In the genomic region with DNA sequence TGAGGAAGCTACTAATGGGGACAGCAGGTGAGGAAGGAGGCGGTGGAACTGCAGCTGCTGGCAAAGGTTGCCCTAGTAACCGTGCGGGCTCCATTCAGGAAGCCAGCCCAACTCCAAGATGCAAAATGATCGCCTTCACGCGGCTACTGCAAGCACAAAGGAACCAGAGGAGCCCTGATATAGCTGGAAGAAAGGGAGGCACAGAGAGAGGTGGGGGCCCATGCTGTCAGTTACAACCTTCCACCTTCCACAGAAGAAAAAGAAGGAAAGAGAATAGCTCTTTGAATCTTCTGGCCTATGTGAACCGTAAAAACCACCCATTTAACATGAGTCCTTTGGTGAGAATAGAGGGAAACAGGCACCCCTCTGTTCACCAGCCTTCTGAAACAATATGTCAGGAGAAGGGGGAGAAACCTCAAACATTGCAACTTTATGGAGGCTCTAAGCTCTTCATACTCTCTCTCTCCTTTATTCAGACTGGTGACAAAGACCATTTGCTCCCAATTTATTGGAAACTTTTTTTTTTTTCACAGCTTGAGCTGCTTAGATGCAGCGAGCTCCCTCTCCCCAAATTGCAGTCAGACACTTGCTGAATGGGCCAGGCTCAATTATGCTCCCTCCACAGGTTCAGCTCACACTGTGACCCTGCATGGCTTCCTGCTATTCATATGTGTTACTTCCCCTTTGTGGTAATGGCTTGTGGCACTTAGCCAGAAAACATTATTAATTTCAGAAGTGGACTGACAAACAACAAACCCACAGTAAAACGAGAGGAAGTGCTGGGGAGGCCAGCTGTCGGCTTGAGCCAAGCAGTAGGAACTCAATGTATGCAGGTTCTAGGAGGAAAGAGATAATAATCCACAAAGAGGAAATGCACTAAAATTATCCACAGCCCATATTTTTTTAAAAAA, we compare ENCODE assay signal across 1 cellular context.
TF ChIP-seq lines count a peak whose summit lies in the region.

No MANE protein-coding gene starts in this region.

TF ChIP-seq in HepG2, 621 proteins besides CTCF, POLR2A, EP300 and RAD21 (continued from another document and continues in another):
- TF ChIP-seq, protein P1, sequence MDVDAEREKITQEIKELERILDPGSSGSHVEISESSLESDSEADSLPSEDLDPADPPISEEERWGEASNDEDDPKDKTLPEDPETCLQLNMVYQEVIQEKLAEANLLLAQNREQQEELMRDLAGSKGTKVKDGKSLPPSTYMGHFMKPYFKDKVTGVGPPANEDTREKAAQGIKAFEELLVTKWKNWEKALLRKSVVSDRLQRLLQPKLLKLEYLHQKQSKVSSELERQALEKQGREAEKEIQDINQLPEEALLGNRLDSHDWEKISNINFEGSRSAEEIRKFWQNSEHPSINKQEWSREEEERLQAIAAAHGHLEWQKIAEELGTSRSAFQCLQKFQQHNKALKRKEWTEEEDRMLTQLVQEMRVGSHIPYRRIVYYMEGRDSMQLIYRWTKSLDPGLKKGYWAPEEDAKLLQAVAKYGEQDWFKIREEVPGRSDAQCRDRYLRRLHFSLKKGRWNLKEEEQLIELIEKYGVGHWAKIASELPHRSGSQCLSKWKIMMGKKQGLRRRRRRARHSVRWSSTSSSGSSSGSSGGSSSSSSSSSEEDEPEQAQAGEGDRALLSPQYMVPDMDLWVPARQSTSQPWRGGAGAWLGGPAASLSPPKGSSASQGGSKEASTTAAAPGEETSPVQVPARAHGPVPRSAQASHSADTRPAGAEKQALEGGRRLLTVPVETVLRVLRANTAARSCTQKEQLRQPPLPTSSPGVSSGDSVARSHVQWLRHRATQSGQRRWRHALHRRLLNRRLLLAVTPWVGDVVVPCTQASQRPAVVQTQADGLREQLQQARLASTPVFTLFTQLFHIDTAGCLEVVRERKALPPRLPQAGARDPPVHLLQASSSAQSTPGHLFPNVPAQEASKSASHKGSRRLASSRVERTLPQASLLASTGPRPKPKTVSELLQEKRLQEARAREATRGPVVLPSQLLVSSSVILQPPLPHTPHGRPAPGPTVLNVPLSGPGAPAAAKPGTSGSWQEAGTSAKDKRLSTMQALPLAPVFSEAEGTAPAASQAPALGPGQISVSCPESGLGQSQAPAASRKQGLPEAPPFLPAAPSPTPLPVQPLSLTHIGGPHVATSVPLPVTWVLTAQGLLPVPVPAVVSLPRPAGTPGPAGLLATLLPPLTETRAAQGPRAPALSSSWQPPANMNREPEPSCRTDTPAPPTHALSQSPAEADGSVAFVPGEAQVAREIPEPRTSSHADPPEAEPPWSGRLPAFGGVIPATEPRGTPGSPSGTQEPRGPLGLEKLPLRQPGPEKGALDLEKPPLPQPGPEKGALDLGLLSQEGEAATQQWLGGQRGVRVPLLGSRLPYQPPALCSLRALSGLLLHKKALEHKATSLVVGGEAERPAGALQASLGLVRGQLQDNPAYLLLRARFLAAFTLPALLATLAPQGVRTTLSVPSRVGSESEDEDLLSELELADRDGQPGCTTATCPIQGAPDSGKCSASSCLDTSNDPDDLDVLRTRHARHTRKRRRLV (CRISPR knock-in tag; IDR thresholded peaks at IDR 0.05), result no peak
- no peak for TF ChIP-seq MAFK (conservative IDR thresholded peaks at IDR 0.05 in 1 of 2, IDR thresholded peaks at IDR 0.05 in 1 of 2; ENCODE audit: low read length in 2 of 2)
- TF ChIP-seq, protein P2, sequence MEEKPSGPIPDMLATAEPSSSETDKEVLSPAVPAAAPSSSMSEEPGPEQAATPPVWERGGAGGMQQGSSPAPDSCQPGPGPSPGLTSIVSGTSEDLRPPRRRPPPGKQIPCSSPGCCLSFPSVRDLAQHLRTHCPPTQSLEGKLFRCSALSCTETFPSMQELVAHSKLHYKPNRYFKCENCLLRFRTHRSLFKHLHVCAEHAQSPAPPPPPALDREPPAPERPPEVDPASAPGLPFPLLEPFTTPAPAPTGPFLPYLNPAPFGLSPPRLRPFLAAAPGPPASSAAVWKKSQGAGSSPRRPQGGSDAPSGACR (CRISPR knock-in tag; IDR thresholded peaks at IDR 0.05), result no peak
- no peak for TF ChIP-seq SUZ12 (IDR thresholded peaks at IDR 0.05; ENCODE audit: low read depth, low read length)
- TF ChIP-seq, protein P3, sequence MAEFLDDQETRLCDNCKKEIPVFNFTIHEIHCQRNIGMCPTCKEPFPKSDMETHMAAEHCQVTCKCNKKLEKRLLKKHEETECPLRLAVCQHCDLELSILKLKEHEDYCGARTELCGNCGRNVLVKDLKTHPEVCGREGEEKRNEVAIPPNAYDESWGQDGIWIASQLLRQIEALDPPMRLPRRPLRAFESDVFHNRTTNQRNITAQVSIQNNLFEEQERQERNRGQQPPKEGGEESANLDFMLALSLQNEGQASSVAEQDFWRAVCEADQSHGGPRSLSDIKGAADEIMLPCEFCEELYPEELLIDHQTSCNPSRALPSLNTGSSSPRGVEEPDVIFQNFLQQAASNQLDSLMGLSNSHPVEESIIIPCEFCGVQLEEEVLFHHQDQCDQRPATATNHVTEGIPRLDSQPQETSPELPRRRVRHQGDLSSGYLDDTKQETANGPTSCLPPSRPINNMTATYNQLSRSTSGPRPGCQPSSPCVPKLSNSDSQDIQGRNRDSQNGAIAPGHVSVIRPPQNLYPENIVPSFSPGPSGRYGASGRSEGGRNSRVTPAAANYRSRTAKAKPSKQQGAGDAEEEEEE (CRISPR knock-in tag; IDR thresholded peaks at IDR 0.05; ENCODE audit: borderline replicate concordance), result no peak
- TF ChIP-seq ZNF558 (CRISPR knock-in tag; IDR thresholded peaks at IDR 0.05; ENCODE audit: borderline replicate concordance), result no peak
- TF ChIP-seq SALL1 (CRISPR knock-in tag; IDR thresholded peaks at IDR 0.05), result peak; percentile 70; the same call in 1 of the 2 replicates
- no peak for TF ChIP-seq YEATS4 (CRISPR knock-in tag; IDR thresholded peaks at IDR 0.05; ENCODE audit: borderline replicate concordance)
- TF ChIP-seq SP1 (IDR thresholded peaks at IDR 0.05), result no peak
- no peak for TF ChIP-seq SP1 (CRISPR knock-in tag; IDR thresholded peaks at IDR 0.05)
- TF ChIP-seq ZNF788 (CRISPR knock-in tag; IDR thresholded peaks at IDR 0.05; ENCODE audit: borderline replicate concordance), result no peak
- no peak for TF ChIP-seq GPN1 (CRISPR knock-in tag; IDR thresholded peaks at IDR 0.05; ENCODE audit: borderline replicate concordance)
- no peak for TF ChIP-seq ZNF607 (CRISPR knock-in tag; IDR thresholded peaks at IDR 0.05; ENCODE audit: borderline replicate concordance)
- TF ChIP-seq ZNF180 (CRISPR knock-in tag; IDR thresholded peaks at IDR 0.05; ENCODE audit: borderline replicate concordance, low read depth), result no peak
- no peak for TF ChIP-seq ZNF883 (CRISPR knock-in tag; IDR thresholded peaks at IDR 0.05; ENCODE audit: not compliant biosample characterization)
- TF ChIP-seq ZNF563 (CRISPR knock-in tag; IDR thresholded peaks at IDR 0.05), result no peak
- no peak for TF ChIP-seq ZNF446 (CRISPR knock-in tag; IDR thresholded peaks at IDR 0.05)
- TF ChIP-seq, protein P4, sequence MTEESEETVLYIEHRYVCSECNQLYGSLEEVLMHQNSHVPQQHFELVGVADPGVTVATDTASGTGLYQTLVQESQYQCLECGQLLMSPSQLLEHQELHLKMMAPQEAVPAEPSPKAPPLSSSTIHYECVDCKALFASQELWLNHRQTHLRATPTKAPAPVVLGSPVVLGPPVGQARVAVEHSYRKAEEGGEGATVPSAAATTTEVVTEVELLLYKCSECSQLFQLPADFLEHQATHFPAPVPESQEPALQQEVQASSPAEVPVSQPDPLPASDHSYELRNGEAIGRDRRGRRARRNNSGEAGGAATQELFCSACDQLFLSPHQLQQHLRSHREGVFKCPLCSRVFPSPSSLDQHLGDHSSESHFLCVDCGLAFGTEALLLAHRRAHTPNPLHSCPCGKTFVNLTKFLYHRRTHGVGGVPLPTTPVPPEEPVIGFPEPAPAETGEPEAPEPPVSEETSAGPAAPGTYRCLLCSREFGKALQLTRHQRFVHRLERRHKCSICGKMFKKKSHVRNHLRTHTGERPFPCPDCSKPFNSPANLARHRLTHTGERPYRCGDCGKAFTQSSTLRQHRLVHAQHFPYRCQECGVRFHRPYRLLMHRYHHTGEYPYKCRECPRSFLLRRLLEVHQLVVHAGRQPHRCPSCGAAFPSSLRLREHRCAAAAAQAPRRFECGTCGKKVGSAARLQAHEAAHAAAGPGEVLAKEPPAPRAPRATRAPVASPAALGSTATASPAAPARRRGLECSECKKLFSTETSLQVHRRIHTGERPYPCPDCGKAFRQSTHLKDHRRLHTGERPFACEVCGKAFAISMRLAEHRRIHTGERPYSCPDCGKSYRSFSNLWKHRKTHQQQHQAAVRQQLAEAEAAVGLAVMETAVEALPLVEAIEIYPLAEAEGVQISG (CRISPR knock-in tag; IDR thresholded peaks at IDR 0.05), result no peak
- TF ChIP-seq, protein P5, sequence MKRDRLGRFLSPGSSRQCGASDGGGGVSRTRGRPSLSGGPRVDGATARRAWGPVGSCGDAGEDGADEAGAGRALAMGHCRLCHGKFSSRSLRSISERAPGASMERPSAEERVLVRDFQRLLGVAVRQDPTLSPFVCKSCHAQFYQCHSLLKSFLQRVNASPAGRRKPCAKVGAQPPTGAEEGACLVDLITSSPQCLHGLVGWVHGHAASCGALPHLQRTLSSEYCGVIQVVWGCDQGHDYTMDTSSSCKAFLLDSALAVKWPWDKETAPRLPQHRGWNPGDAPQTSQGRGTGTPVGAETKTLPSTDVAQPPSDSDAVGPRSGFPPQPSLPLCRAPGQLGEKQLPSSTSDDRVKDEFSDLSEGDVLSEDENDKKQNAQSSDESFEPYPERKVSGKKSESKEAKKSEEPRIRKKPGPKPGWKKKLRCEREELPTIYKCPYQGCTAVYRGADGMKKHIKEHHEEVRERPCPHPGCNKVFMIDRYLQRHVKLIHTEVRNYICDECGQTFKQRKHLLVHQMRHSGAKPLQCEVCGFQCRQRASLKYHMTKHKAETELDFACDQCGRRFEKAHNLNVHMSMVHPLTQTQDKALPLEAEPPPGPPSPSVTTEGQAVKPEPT (CRISPR knock-in tag; IDR thresholded peaks at IDR 0.05; ENCODE audit: low read depth), result no peak
- no peak for TF ChIP-seq SNAPC2 (CRISPR knock-in tag; IDR thresholded peaks at IDR 0.05)
- no peak for TF ChIP-seq IKZF4 (CRISPR knock-in tag; IDR thresholded peaks at IDR 0.05; ENCODE audit: borderline replicate concordance, low read depth, not compliant biosample characterization)
- TF ChIP-seq, protein P6, sequence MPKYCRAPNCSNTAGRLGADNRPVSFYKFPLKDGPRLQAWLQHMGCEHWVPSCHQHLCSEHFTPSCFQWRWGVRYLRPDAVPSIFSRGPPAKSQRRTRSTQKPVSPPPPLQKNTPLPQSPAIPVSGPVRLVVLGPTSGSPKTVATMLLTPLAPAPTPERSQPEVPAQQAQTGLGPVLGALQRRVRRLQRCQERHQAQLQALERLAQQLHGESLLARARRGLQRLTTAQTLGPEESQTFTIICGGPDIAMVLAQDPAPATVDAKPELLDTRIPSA (CRISPR knock-in tag; IDR thresholded peaks at IDR 0.05; ENCODE audit: borderline replicate concordance), result no peak
- no peak for TF ChIP-seq MAFG (CRISPR knock-in tag; IDR thresholded peaks at IDR 0.05)
- no peak for TF ChIP-seq ZNF761 (CRISPR knock-in tag; conservative IDR thresholded peaks at IDR 0.05)
- no peak for TF ChIP-seq YY1 (IDR thresholded peaks at IDR 0.05; ENCODE audit: insufficient read depth, insufficient replicate concordance, low read depth, low read length)
- TF ChIP-seq KAT7 (CRISPR knock-in tag; IDR thresholded peaks at IDR 0.05; ENCODE audit: borderline replicate concordance), result no peak
- no peak for TF ChIP-seq EZH2 (conservative IDR thresholded peaks at IDR 0.05; ENCODE audit: low read depth, low read length)
- TF ChIP-seq, protein P7, sequence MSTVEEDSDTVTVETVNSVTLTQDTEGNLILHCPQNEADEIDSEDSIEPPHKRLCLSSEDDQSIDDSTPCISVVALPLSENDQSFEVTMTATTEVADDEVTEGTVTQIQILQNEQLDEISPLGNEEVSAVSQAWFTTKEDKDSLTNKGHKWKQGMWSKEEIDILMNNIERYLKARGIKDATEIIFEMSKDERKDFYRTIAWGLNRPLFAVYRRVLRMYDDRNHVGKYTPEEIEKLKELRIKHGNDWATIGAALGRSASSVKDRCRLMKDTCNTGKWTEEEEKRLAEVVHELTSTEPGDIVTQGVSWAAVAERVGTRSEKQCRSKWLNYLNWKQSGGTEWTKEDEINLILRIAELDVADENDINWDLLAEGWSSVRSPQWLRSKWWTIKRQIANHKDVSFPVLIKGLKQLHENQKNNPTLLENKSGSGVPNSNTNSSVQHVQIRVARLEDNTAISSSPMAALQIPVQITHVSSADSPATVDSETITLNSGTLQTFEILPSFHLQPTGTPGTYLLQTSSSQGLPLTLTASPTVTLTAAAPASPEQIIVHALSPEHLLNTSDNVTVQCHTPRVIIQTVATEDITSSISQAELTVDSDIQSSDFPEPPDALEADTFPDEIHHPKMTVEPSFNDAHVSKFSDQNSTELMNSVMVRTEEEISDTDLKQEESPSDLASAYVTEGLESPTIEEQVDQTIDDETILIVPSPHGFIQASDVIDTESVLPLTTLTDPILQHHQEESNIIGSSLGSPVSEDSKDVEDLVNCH (CRISPR knock-in tag; IDR thresholded peaks at IDR 0.05), result no peak
- no peak for TF ChIP-seq STAG1 (CRISPR knock-in tag; IDR thresholded peaks at IDR 0.05)
- TF ChIP-seq ZFX (CRISPR knock-in tag; IDR thresholded peaks at IDR 0.05; ENCODE audit: low read depth), result no peak
- no peak for TF ChIP-seq ZSCAN30 (CRISPR knock-in tag; IDR thresholded peaks at IDR 0.05)
- no peak for TF ChIP-seq ISL2 (CRISPR knock-in tag; IDR thresholded peaks at IDR 0.05)
- no peak; the same call in 1 of the 2 replicates for TF ChIP-seq SOX5 (CRISPR knock-in tag; IDR thresholded peaks at IDR 0.05; ENCODE audit: borderline replicate concordance)
- no peak for TF ChIP-seq SP140L (CRISPR knock-in tag; IDR thresholded peaks at IDR 0.05; ENCODE audit: borderline replicate concordance)
- TF ChIP-seq TRIM24 (CRISPR knock-in tag; IDR thresholded peaks at IDR 0.05), result no peak
- TF ChIP-seq, protein P8, sequence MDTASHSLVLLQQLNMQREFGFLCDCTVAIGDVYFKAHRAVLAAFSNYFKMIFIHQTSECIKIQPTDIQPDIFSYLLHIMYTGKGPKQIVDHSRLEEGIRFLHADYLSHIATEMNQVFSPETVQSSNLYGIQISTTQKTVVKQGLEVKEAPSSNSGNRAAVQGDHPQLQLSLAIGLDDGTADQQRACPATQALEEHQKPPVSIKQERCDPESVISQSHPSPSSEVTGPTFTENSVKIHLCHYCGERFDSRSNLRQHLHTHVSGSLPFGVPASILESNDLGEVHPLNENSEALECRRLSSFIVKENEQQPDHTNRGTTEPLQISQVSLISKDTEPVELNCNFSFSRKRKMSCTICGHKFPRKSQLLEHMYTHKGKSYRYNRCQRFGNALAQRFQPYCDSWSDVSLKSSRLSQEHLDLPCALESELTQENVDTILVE (CRISPR knock-in tag; IDR thresholded peaks at IDR 0.05), result no peak
- TF ChIP-seq NFYC (CRISPR knock-in tag; IDR thresholded peaks at IDR 0.05), result no peak
- no peak for TF ChIP-seq ZNF232 (CRISPR knock-in tag; IDR thresholded peaks at IDR 0.05; ENCODE audit: borderline replicate concordance)
- TF ChIP-seq AGO1 (IDR thresholded peaks at IDR 0.05; ENCODE audit: low read depth, low read length, poor library complexity, severe bottlenecking), result peak; percentile 48
- no peak for TF ChIP-seq ZNF619 (CRISPR knock-in tag; IDR thresholded peaks at IDR 0.05)
- 0 out of 2 replicates have a peak, but pooled peaks have one; percentile 17 for TF ChIP-seq SAFB2 (CRISPR knock-in tag; IDR thresholded peaks at IDR 0.05; ENCODE audit: borderline replicate concordance, low read depth)
- no peak for TF ChIP-seq HES4 (CRISPR knock-in tag; IDR thresholded peaks at IDR 0.05; ENCODE audit: borderline replicate concordance)
- no peak for TF ChIP-seq CEBPB (IDR thresholded peaks at IDR 0.05; ENCODE audit: borderline replicate concordance, low read depth, low read length)
- no peak for TF ChIP-seq ZNF766 (CRISPR knock-in tag; IDR thresholded peaks at IDR 0.05; ENCODE audit: borderline replicate concordance)
- no peak for TF ChIP-seq SMAD1 (CRISPR knock-in tag; IDR thresholded peaks at IDR 0.05; ENCODE audit: borderline replicate concordance, low read depth)
- TF ChIP-seq ELF3 (CRISPR knock-in tag; IDR thresholded peaks at IDR 0.05), result peak; percentile 72
- no peak for TF ChIP-seq REPIN1 (CRISPR knock-in tag; IDR thresholded peaks at IDR 0.05; ENCODE audit: borderline replicate concordance, low read depth)
- TF ChIP-seq ADNP (CRISPR knock-in tag; IDR thresholded peaks at IDR 0.05), result no peak
